In the genomic region with DNA sequence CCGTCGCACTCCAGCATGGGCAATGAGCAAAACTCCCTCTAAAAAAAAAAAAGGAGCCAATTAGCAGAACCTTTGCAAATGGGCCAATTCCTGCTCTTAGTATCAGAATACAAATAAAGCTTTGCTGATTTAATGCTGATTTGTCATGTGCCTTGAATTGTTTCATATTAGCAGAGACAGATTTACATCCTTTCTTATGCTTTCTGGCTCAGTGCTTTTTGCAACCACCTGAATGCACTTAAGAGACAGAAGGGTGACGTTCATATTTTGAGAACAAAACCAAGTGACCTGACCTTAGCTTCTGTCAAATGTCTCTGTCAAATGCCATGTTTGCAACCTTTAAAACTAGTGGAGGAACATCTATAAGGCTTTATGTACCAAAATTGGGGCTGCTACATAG, we compare ENCODE assay signal across 22 cellular contexts. TPM values are rescaled to one million over a fixed set of nuclear protein-coding genes. Genes with fewer than 3 reads are reported as not detected.
A peak's percentile ranks its signal among the peaks of the same experiment; 100 is the strongest.
DNase-seq lines count a peak whose midpoint lies in the region; ATAC-seq, FAIRE-seq and TF ChIP-seq lines count a peak whose summit lies in the region.
"Had no signal": no experiment of that assay in that cellular context is flagged by ENCODE, and none has a peak within 500 bp of the region (broad histone marks: within the 10 kb centered on the region; RNA-seq: fewer than 3 reads in every experiment).

No MANE protein-coding gene starts in this region.

- H3K9ac ChIP-seq in SK-N-SH (no peak overlapping the region), HepG2 (ENCODE audit: insufficient read depth, low read depth, low read length) (no peak overlapping the region), SK-N-MC (ENCODE audit: insufficient read length) (no peak overlapping the region)
- H3K9ac ChIP-seq: BLaER1 had no signal

- ATAC-seq in SK-N-SH treated with all-trans-retinoic acid at 6 μM for 48 hours (no peak), right lobe of liver (peak in 1 of 4 donors; percentile 9), HepG2 (no peak)

- no peak overlapping the region for H3K4me2 ChIP-seq in SK-N-SH
- no peak overlapping the region for H3K4me2 ChIP-seq in HepG2 (ENCODE audit: low read depth, low read length)
- H3K4me2 ChIP-seq: BLaER1 had no signal

- H3K79me2 ChIP-seq in SK-N-SH (ENCODE audit: insufficient read depth) (no peaks in the 10 kb centered on the region), HepG2 (ENCODE audit: insufficient read depth, low read length) (no peaks in the 10 kb centered on the region)

- no TSS peak for BruUV-seq in HepG2 (replicated peaks; lab: Mats Ljungman, UMichigan)

- POLR2A ChIA-PET in SK-N-SH (lab: Yijun Ruan, JAX) = no interaction called here
- POLR2A ChIA-PET in HepG2 (lab: Yijun Ruan, JAX) = no interaction called here

- TF ChIP-seq RAD21 in SK-N-SH (IDR thresholded peaks at IDR 0.05; ENCODE audit: low read length) (no peak), HepG2 (CRISPR knock-in tag; IDR thresholded peaks at IDR 0.05) (no peak)

- H2AFZ ChIP-seq in SK-N-SH (ENCODE audit: low read depth) (no peak overlapping the region), HepG2 (ENCODE audit: low read length) (no peak overlapping the region)

- TF ChIP-seq POLR2A in right lobe of liver (IDR thresholded peaks at IDR 0.05) = no peak
- TF ChIP-seq POLR2A in HepG2 (IDR thresholded peaks at IDR 0.05; ENCODE audit: insufficient read depth in 1 of 2, low read depth in 2 of 2, low read length in 2 of 2) = no peak

- TF ChIP-seq EP300 in SK-N-SH (IDR thresholded peaks at IDR 0.05; ENCODE audit: borderline replicate concordance in 1 of 2, low read depth in 1 of 2, low read length in 1 of 2) = no peak
- TF ChIP-seq EP300 in HepG2 (IDR thresholded peaks at IDR 0.05; ENCODE audit: low read depth in 2 of 2, low read length in 2 of 2) = no peak
- no peak for TF ChIP-seq EP300 in HepG2 (CRISPR knock-in tag; IDR thresholded peaks at IDR 0.05; ENCODE audit: borderline replicate concordance)

- WGBS in SK-N-SH (ENCODE audit: low lambda C conversion rate) = 81% methylated on average over 3 of the region's 3 CpGs
- 0% methylated on average over 1 of the region's 3 CpGs for WGBS in right lobe of liver (ENCODE audit: insufficient coverage, low coverage, low lambda C conversion rate, missing lambda C conversion rate)
- 60% methylated on average over 3 of the region's 3 CpGs for WGBS in HepG2 (ENCODE audit: low lambda C conversion rate)

- no peak overlapping the region for H3K4me3 ChIP-seq in SK-N-SH (ENCODE audit: low read depth in 2 of 2, low read length in 1 of 2)
- no peak overlapping the region for H3K4me3 ChIP-seq in right lobe of liver
- no peak overlapping the region for H3K4me3 ChIP-seq in HepG2 (replicated peaks in 1 of 3; ENCODE audit: insufficient read depth in 1 of 3, low read depth in 2 of 3, low read length in 3 of 3)
- H3K4me3 ChIP-seq in SK-N-MC = no peak overlapping the region
- H3K4me3 ChIP-seq: BLaER1 had no signal

- CTCF ChIA-PET in SK-N-SH (lab: Yijun Ruan, JAX) (interaction anchor here (0.6 to 1.3 kb wide), 3 partner anchors 14 to 1018 kb away, joined by 3 read pairs; no protein-coding TSS in a partner anchor), HepG2 (lab: Yijun Ruan, JAX; ENCODE audit: low intra/inter-chr PET ratio, low total read pairs) (no interaction called here)

- H3K4me1 ChIP-seq in SK-N-SH (ENCODE audit: control insufficient read depth in 1 of 2, insufficient read depth in 2 of 2, low read depth in 1 of 2, low read length in 1 of 2) = peaks cover 0 to 3% of the 10 kb centered on the region in 2 experiments; a peak in 1 of 4 replicates
- H3K4me1 ChIP-seq in right lobe of liver = peaks cover 0 to 13% (median 0%) of the 10 kb centered on the region in 4 donors
- peaks cover 16% of the 10 kb centered on the region for H3K4me1 ChIP-seq in HepG2 (ENCODE audit: insufficient read depth, low read length)
- H3K4me1 ChIP-seq: BE2C, BLaER1 had no signal

- H3F3A ChIP-seq in SK-N-SH (replicated peaks; ENCODE audit: insufficient read depth) = peaks cover 5% of the 10 kb centered on the region

- H3K9me3 ChIP-seq in SK-N-SH (no peaks in the 10 kb centered on the region), right lobe of liver (no peaks in the 10 kb centered on the region), HepG2 (ENCODE audit: low read length) (no peaks in the 10 kb centered on the region), SK-N-MC (ENCODE audit: low read depth, low read length) (no peaks in the 10 kb centered on the region)
- H3K9me3 ChIP-seq: BE2C, BLaER1 had no signal

- no peaks in the 10 kb centered on the region for H4K20me1 ChIP-seq in SK-N-SH (ENCODE audit: insufficient read depth)
- H4K20me1 ChIP-seq in HepG2 (ENCODE audit: insufficient read depth, low read length) = no peaks in the 10 kb centered on the region
- H4K20me1 ChIP-seq: BLaER1 had no signal

- no peak for FAIRE-seq in HepG2 (lab: Jason Lieb, UNC)
- FAIRE-seq: A204.1, G401.6, GM12891, GM19239 had no signal

- H3K9me2 ChIP-seq in SK-N-SH = no peaks in the 10 kb centered on the region

- TF ChIP-seq CTCF in SK-N-SH (IDR thresholded peaks at IDR 0.05) = no peak
- TF ChIP-seq CTCF in right lobe of liver (IDR thresholded peaks at IDR 0.05) = no peak
- TF ChIP-seq CTCF in HepG2 (CRISPR knock-in tag; IDR thresholded peaks at IDR 0.05) = no peak

- in situ Hi-C loops in HepG2 (cut with HindIII; ENCODE audit: extremely low pct_ligation_motif_present, low pct_unique_long_range_greater_than_20kb) = no loop called here

- DNase-seq in SK-N-SH = no peak
- no peak for DNase-seq in right lobe of liver
- no peak for DNase-seq in HepG2 (ENCODE audit: low spot score)
- DNase-seq in SK-N-MC (ENCODE audit: low read depth, low spot score) = no peak
- no peak for DNase-seq in DMS 273 (lab: John Stamatoyannopoulos, UW; ENCODE audit: unreplicated experiment)
- DNase-seq in dermis blood vessel endothelial cell = no peak
- DNase-seq: 8988T; ACHN; BE2C; C1 segment of cervical spinal cord; CD4-positive, alpha-beta memory T cell; CD4-positive, CD25-positive, alpha-beta regulatory T cell; CD8-positive, alpha-beta memory T cell; COR-L47; DMS79 treated with DMSO at 0.1 percent for 48 hours; GF-D8 had no signal

- no peaks in the 10 kb centered on the region for H3K36me3 ChIP-seq in SK-N-SH (replicated peaks in 1 of 2; ENCODE audit: control insufficient read depth in 1 of 2, insufficient read depth in 2 of 2, low read length in 1 of 2)
- H3K36me3 ChIP-seq in right lobe of liver = no peaks in the 10 kb centered on the region
- no peaks in the 10 kb centered on the region for H3K36me3 ChIP-seq in HepG2 (replicated peaks in 1 of 2; ENCODE audit: control insufficient read depth in 1 of 2, insufficient read depth in 2 of 2, low read length in 2 of 2)
- no peaks in the 10 kb centered on the region for H3K36me3 ChIP-seq in SK-N-MC (ENCODE audit: insufficient read depth, low read length)
- H3K36me3 ChIP-seq: BE2C, BLaER1 had no signal

- no peaks in the 10 kb centered on the region for H3K27me3 ChIP-seq in SK-N-SH (ENCODE audit: insufficient read depth)
- H3K27me3 ChIP-seq in right lobe of liver = no peaks in the 10 kb centered on the region
- H3K27me3 ChIP-seq in HepG2 (ENCODE audit: control insufficient read depth in 1 of 2, insufficient read depth in 2 of 2, low read length in 2 of 2) = no peaks in the 10 kb centered on the region
- H3K27me3 ChIP-seq: BE2C, BLaER1 had no signal

- intact Hi-C loops in right lobe of liver (cut with DNase I) = no loop called here
- intact Hi-C loops in HepG2 (cut with micrococcal nuclease; ENCODE audit: unreplicated experiment) = no loop called here

- H3K27ac ChIP-seq in SK-N-SH (ENCODE audit: low read depth in 2 of 2, low read length in 1 of 2) (no peak overlapping the region), right lobe of liver (peak overlapping the region in 2 of 3 donors; percentile 28 to 32), HepG2 (ENCODE audit: extremely low read length, insufficient read depth, low read length) (no peak overlapping the region), SK-N-MC (peak overlapping the region; percentile 5; the same call in 1 of the 2 replicates)
- H3K27ac ChIP-seq: BLaER1 had no signal

RNA-seq across cellular contexts. Expression of gene YAF2, which starts 43.8 kb away (rescaled TPM):
- polyA plus RNA-seq in SK-N-SH (2012; rRNA removed) (5.3 and 6.7 TPM in 2 replicates), HepG2 (2011; rRNA removed) (6.7 and 8.4 TPM in 2 replicates)
- 6.9 and 8.7 TPM in 2 replicates for polyA plus RNA-seq in SK-N-SH (2012; cell fraction: cytosol; rRNA removed)
- 6.8 and 12.7 TPM in 2 replicates for polyA plus RNA-seq in SK-N-SH (2012; cell fraction: nucleus; rRNA removed)
- total RNA-seq in right lobe of liver (10 to 100 TPM; 12.8 to 22.3 (median 16.9) TPM), HepG2 (2016; rRNA removed; fragmentation: Illumina TruSeq; extraction: Trizol) (11.7 and 16.3 TPM in 2 replicates), dermis blood vessel endothelial cell (19.1 and 26.1 TPM in 2 replicates)
- 5.1 and 6.7 TPM in 2 replicates for total RNA-seq in HepG2 (2016; cell fraction: cytosol; rRNA removed; fragmentation: Illumina TruSeq; extraction: Trizol; ENCODE audit: low read depth)
- 11.1 and 11.4 TPM in 2 replicates for total RNA-seq in HepG2 (2016; cell fraction: insoluble cytoplasmic fraction; rRNA removed; fragmentation: Illumina TruSeq; extraction: Trizol)
- total RNA-seq in HepG2 (2016; cell fraction: membrane; rRNA removed; fragmentation: Illumina TruSeq; extraction: Trizol) = 8.6 and 9.6 TPM in 2 replicates
- total RNA-seq in HepG2 (2016; cell fraction: nucleus; rRNA removed; fragmentation: Illumina TruSeq; extraction: Trizol) = 21.1 and 23.7 TPM in 2 replicates
- polyA plus RNA-seq in HepG2 (2011; cell fraction: cytosol; rRNA removed) = 2.9 and 4.5 TPM in 2 replicates
- polyA plus RNA-seq in HepG2 (2011; cell fraction: nucleus; rRNA removed) = 5.0 and 6.3 TPM in 2 replicates
- polyA plus RNA-seq in HepG2 (2012) = 6.4 and 7.2 TPM in 2 replicates
- polyA plus RNA-seq in HepG2 (2016; cell fraction: cytosol; fragmentation: Illumina TruSeq; extraction: Trizol; ENCODE audit: low read depth) = 3.5 and 4.5 TPM in 2 replicates
- 14.3 and 16.5 TPM in 2 replicates for polyA plus RNA-seq in HepG2 (2016; cell fraction: insoluble cytoplasmic fraction; fragmentation: Illumina TruSeq; extraction: Trizol; ENCODE audit: low read depth)
- 8.1 and 9.7 TPM in 2 replicates for polyA plus RNA-seq in HepG2 (2016; cell fraction: membrane; fragmentation: Illumina TruSeq; extraction: Trizol; ENCODE audit: low read depth)
- polyA plus RNA-seq in HepG2 (2016; cell fraction: nucleus; fragmentation: Illumina TruSeq; extraction: Trizol; ENCODE audit: insufficient read depth, low read depth) = 14.9 TPM in 2 replicates
- polyA minus RNA-seq in HepG2 (2011; rRNA and poly(A)+ RNA removed; ENCODE audit: low replicate concordance) = 5.2 and 11.9 TPM in 2 replicates
- 7.2 and 7.9 TPM in 2 replicates for polyA minus RNA-seq in HepG2 (2011; cell fraction: cytosol; rRNA and poly(A)+ RNA removed)
- 50.7 and 52.8 TPM in 2 replicates for polyA minus RNA-seq in HepG2 (2011; cell fraction: nucleus; rRNA and poly(A)+ RNA removed)

RNA-seq across cellular contexts. Expression of gene ZCRB1, which starts 44.0 kb away (rescaled TPM):
- polyA plus RNA-seq in SK-N-SH (2012; rRNA removed) (17.6 and 18.7 TPM in 2 replicates), HepG2 (2011; rRNA removed) (35.9 and 43.5 TPM in 2 replicates)
- 22.5 and 37.3 TPM in 2 replicates for polyA plus RNA-seq in SK-N-SH (2012; cell fraction: cytosol; rRNA removed)
- 8.1 and 9.3 TPM in 2 replicates for polyA plus RNA-seq in SK-N-SH (2012; cell fraction: nucleus; rRNA removed)
- total RNA-seq in right lobe of liver (10 to 100 TPM; 22.9 to 35.3 (median 23.5) TPM), HepG2 (2016; rRNA removed; fragmentation: Illumina TruSeq; extraction: Trizol) (49.8 and 76.2 TPM in 2 replicates), dermis blood vessel endothelial cell (22.1 and 33.4 TPM in 2 replicates)
- 27.3 and 35.5 TPM in 2 replicates for total RNA-seq in HepG2 (2016; cell fraction: cytosol; rRNA removed; fragmentation: Illumina TruSeq; extraction: Trizol; ENCODE audit: low read depth)
- 50.5 and 74.4 TPM in 2 replicates for total RNA-seq in HepG2 (2016; cell fraction: insoluble cytoplasmic fraction; rRNA removed; fragmentation: Illumina TruSeq; extraction: Trizol)
- total RNA-seq in HepG2 (2016; cell fraction: membrane; rRNA removed; fragmentation: Illumina TruSeq; extraction: Trizol) = 56.3 and 67.3 TPM in 2 replicates
- total RNA-seq in HepG2 (2016; cell fraction: nucleus; rRNA removed; fragmentation: Illumina TruSeq; extraction: Trizol) = 16.7 and 18.9 TPM in 2 replicates
- polyA plus RNA-seq in HepG2 (2011; cell fraction: cytosol; rRNA removed) = 12.7 and 13.0 TPM in 2 replicates
- polyA plus RNA-seq in HepG2 (2011; cell fraction: nucleus; rRNA removed) = 5.1 and 7.0 TPM in 2 replicates
- polyA plus RNA-seq in HepG2 (2012) = 38.1 and 46.1 TPM in 2 replicates
- 39.6 and 60.0 TPM in 2 replicates for polyA plus RNA-seq in HepG2 (2016; cell fraction: cytosol; fragmentation: Illumina TruSeq; extraction: Trizol; ENCODE audit: low read depth)
- polyA plus RNA-seq in HepG2 (2016; cell fraction: insoluble cytoplasmic fraction; fragmentation: Illumina TruSeq; extraction: Trizol; ENCODE audit: low read depth) = 86.0 and 86.8 TPM in 2 replicates
- 56.5 and 73.0 TPM in 2 replicates for polyA plus RNA-seq in HepG2 (2016; cell fraction: membrane; fragmentation: Illumina TruSeq; extraction: Trizol; ENCODE audit: low read depth)
- polyA plus RNA-seq in HepG2 (2016; cell fraction: nucleus; fragmentation: Illumina TruSeq; extraction: Trizol; ENCODE audit: insufficient read depth, low read depth) = 30.3 and 33.8 TPM in 2 replicates
- polyA minus RNA-seq in HepG2 (2011; rRNA and poly(A)+ RNA removed; ENCODE audit: low replicate concordance) = 25.9 and 33.4 TPM in 2 replicates
- 9.9 and 16.4 TPM in 2 replicates for polyA minus RNA-seq in HepG2 (2011; cell fraction: cytosol; rRNA and poly(A)+ RNA removed)
- polyA minus RNA-seq in HepG2 (2011; cell fraction: nucleus; rRNA and poly(A)+ RNA removed) = 12.2 and 13.4 TPM in 2 replicates

RNA-seq across cellular contexts. Expression of gene PPHLN1, which starts 44.1 kb away (rescaled TPM):
- 55.4 and 61.2 TPM in 2 replicates for polyA plus RNA-seq in SK-N-SH (2012; rRNA removed)
- polyA plus RNA-seq in SK-N-SH (2012; cell fraction: cytosol; rRNA removed) = 72.0 and 94.7 TPM in 2 replicates
- 39.8 and 68.7 TPM in 2 replicates for polyA plus RNA-seq in SK-N-SH (2012; cell fraction: nucleus; rRNA removed)
- 10 to 100 TPM; 15.8 to 33.0 (median 21.5) TPM for total RNA-seq in right lobe of liver
- 66.0 and 84.1 TPM in 2 replicates for total RNA-seq in HepG2 (2016; rRNA removed; fragmentation: Illumina TruSeq; extraction: Trizol)
- 30.8 and 34.8 TPM in 2 replicates for total RNA-seq in HepG2 (2016; cell fraction: cytosol; rRNA removed; fragmentation: Illumina TruSeq; extraction: Trizol; ENCODE audit: low read depth)
- 67.4 and 90.9 TPM in 2 replicates for total RNA-seq in HepG2 (2016; cell fraction: insoluble cytoplasmic fraction; rRNA removed; fragmentation: Illumina TruSeq; extraction: Trizol)
- 19.0 and 24.2 TPM in 2 replicates for total RNA-seq in HepG2 (2016; cell fraction: membrane; rRNA removed; fragmentation: Illumina TruSeq; extraction: Trizol)
- total RNA-seq in HepG2 (2016; cell fraction: nucleus; rRNA removed; fragmentation: Illumina TruSeq; extraction: Trizol) = 50.4 and 54.3 TPM in 2 replicates
- 34.7 and 43.4 TPM in 2 replicates for polyA plus RNA-seq in HepG2 (2011; rRNA removed)
- polyA plus RNA-seq in HepG2 (2011; cell fraction: cytosol; rRNA removed) = 16.1 and 24.0 TPM in 2 replicates
- 40.6 and 51.5 TPM in 2 replicates for polyA plus RNA-seq in HepG2 (2011; cell fraction: nucleus; rRNA removed)
- 32.0 and 46.1 TPM in 2 replicates for polyA plus RNA-seq in HepG2 (2012)
- polyA plus RNA-seq in HepG2 (2016; cell fraction: cytosol; fragmentation: Illumina TruSeq; extraction: Trizol; ENCODE audit: low read depth) = 3.3 and 3.6 TPM in 2 replicates
- polyA plus RNA-seq in HepG2 (2016; cell fraction: insoluble cytoplasmic fraction; fragmentation: Illumina TruSeq; extraction: Trizol; ENCODE audit: low read depth) = 82.9 and 84.4 TPM in 2 replicates
- polyA plus RNA-seq in HepG2 (2016; cell fraction: membrane; fragmentation: Illumina TruSeq; extraction: Trizol; ENCODE audit: low read depth) = 7.7 and 8.9 TPM in 2 replicates
- 65.4 and 67.6 TPM in 2 replicates for polyA plus RNA-seq in HepG2 (2016; cell fraction: nucleus; fragmentation: Illumina TruSeq; extraction: Trizol; ENCODE audit: insufficient read depth, low read depth)
- 11.0 and 27.5 TPM in 2 replicates for polyA minus RNA-seq in HepG2 (2011; rRNA and poly(A)+ RNA removed; ENCODE audit: low replicate concordance)
- polyA minus RNA-seq in HepG2 (2011; cell fraction: cytosol; rRNA and poly(A)+ RNA removed) = 18.3 and 19.3 TPM in 2 replicates
- polyA minus RNA-seq in HepG2 (2011; cell fraction: nucleus; rRNA and poly(A)+ RNA removed) = 102 and 120 TPM in 2 replicates
- 99.5 and 101 TPM in 2 replicates for total RNA-seq in dermis blood vessel endothelial cell

Comparison
In these comparisons a context has a peak if more than half of its experiments do, and no peak if none do; other contexts are left out.
1. H3K27ac ChIP-seq: peak in right lobe of liver (2 of 3) and SK-N-MC (single experiment); none in SK-N-SH (0 of 2) and HepG2 (single experiment).